Comparison of ENCODE assay signal across 8 cellular contexts in genomic region chr13:99605417-99606321, GRCh38. TPM values are rescaled to one million over a fixed set of nuclear protein-coding genes. Genes with fewer than 3 reads are reported as not detected.
DNase-seq lines count a peak whose midpoint lies in the region; ATAC-seq and TF ChIP-seq lines count a peak whose summit lies in the region.

No MANE protein-coding gene starts in this region.

- H3K9me2 ChIP-seq in OCI-LY1 (ENCODE audit: low read depth, low read length): no peaks in the 10 kb centered on the region

- peak overlapping the region; percentile 69 for H3K4me3 ChIP-seq in OCI-LY1 (ENCODE audit: low read depth, low read length, poor library complexity, severe bottlenecking)
- H3K4me3 ChIP-seq in gastroesophageal sphincter: peak overlapping the region; percentile 60 to 84
- peak overlapping the region; percentile 66 to 76 for H3K4me3 ChIP-seq in neutrophil (ENCODE audit: low read depth in 1 of 2, low read length in 1 of 2)
- H3K4me3 ChIP-seq in urinary bladder (ENCODE audit: low read depth, low read length): peak overlapping the region; percentile 66

- no peaks in the 10 kb centered on the region for H3K9me3 ChIP-seq in OCI-LY1 (ENCODE audit: low read length)
- no peaks in the 10 kb centered on the region for H3K9me3 ChIP-seq in gastroesophageal sphincter
- H3K9me3 ChIP-seq in neutrophil: no peaks in the 10 kb centered on the region

- peak; percentile 69 for ATAC-seq in GM19324 (IDR thresholded peaks at IDR 0.05; ENCODE audit: low FRiP score, unreplicated experiment)
- peak; percentile 57 for ATAC-seq in HG03378 (IDR thresholded peaks at IDR 0.05; ENCODE audit: unreplicated experiment)
- peak; percentile 57 for ATAC-seq in gastroesophageal sphincter

- H3K36me3 ChIP-seq in OCI-LY1 (ENCODE audit: insufficient read depth, low read length) (no peaks in the 10 kb centered on the region), gastroesophageal sphincter (no peaks in the 10 kb centered on the region), neutrophil (no peaks in the 10 kb centered on the region), urinary bladder (ENCODE audit: insufficient read depth) (no peaks in the 10 kb centered on the region)

- H3K4me1 ChIP-seq in OCI-LY1 (ENCODE audit: insufficient read depth, low read length, severe bottlenecking): peaks cover 30% of the 10 kb centered on the region
- peaks cover 0 to 19% (median 0%) of the 10 kb centered on the region in 3 donors for H3K4me1 ChIP-seq in gastroesophageal sphincter
- H3K4me1 ChIP-seq in neutrophil (ENCODE audit: control insufficient read depth in 1 of 2, insufficient read depth in 1 of 2, low read depth in 1 of 2, low read length in 1 of 2): peaks cover 13 to 15% of the 10 kb centered on the region in 2 experiments
- no peaks in the 10 kb centered on the region for H3K4me1 ChIP-seq in urinary bladder (ENCODE audit: insufficient read depth)

- WGBS in gastroesophageal sphincter (ENCODE audit: low coverage in 1 of 2), 2 donors: 27 to 72% methylated on average over 5 to 14 of the region's 18 CpGs
- 29% methylated on average over 18 of the region's 18 CpGs for WGBS in urinary bladder

- H3K27me3 ChIP-seq in OCI-LY1 (ENCODE audit: insufficient read depth, low read length): no peaks in the 10 kb centered on the region
- H3K27me3 ChIP-seq in gastroesophageal sphincter: no peaks in the 10 kb centered on the region
- peaks cover 7% of the 10 kb centered on the region for H3K27me3 ChIP-seq in neutrophil

- H3K79me2 ChIP-seq in OCI-LY1 (ENCODE audit: insufficient read depth, low read length): no peaks in the 10 kb centered on the region

- no peak for TF ChIP-seq EP300 in gastroesophageal sphincter (IDR thresholded peaks at IDR 0.05)

- H3K4me2 ChIP-seq in OCI-LY1 (ENCODE audit: low read length): peak overlapping the region; percentile 82

- no peaks in the 10 kb centered on the region for H3F3A ChIP-seq in OCI-LY1 (ENCODE audit: insufficient read depth, low read length)

- TF ChIP-seq POLR2A in gastroesophageal sphincter (IDR thresholded peaks at IDR 0.05): no peak

- peak; percentile 15 to 23 for DNase-seq in activated T-helper 1 cell treated with anti-CD3 and anti-CD28 coated beads, Interleukin-2, amount 50 U/mL, for 16 hours (ENCODE audit: low read depth in 1 of 2, low spot score in 1 of 2)

- TF ChIP-seq CTCF in C4-2B (conservative IDR thresholded peaks at IDR 0.05): peak; percentile 26
- TF ChIP-seq CTCF in OCI-LY1 (IDR thresholded peaks at IDR 0.05; ENCODE audit: low read length): peak; percentile 48; the same call in 1 of the 2 replicates
- peak in 3 of 4 experiments; percentile 28 to 44 (median 32) for TF ChIP-seq CTCF in gastroesophageal sphincter (IDR thresholded peaks at IDR 0.05)
- TF ChIP-seq CTCF in neutrophil (IDR thresholded peaks at IDR 0.05): no peak

- H3K9ac ChIP-seq in OCI-LY1 (ENCODE audit: low read length): peak overlapping the region; percentile 34; the same call in 1 of the 2 replicates

- no peaks in the 10 kb centered on the region for H4K20me1 ChIP-seq in OCI-LY1 (ENCODE audit: insufficient read depth, low read length)

- H3K27ac ChIP-seq in C4-2B (peak overlapping the region; percentile 84), OCI-LY1 (ENCODE audit: low read depth, low read length, poor library complexity, severe bottlenecking) (no peak overlapping the region), gastroesophageal sphincter (peak overlapping the region in 3 of 4 donors; percentile 87 to 93 (median 87)), neutrophil (peak overlapping the region; percentile 52), urinary bladder (ENCODE audit: low read depth) (no peak overlapping the region)

- H2AFZ ChIP-seq in OCI-LY1 (ENCODE audit: low read length): peak overlapping the region; percentile 80

RNA-seq across cellular contexts. Expression of gene CLYBL, which starts 0.8 kb away (rescaled TPM):
- total RNA-seq in gastroesophageal sphincter: 10 to 100 TPM in 2 of 4 donors, 1 to 10 TPM in 2; 9.6 to 21.3 (median 11.4) TPM
- 4.9 TPM for total RNA-seq in urinary bladder
- 7.6 TPM for polyA plus RNA-seq in urinary bladder

Comparison
In these comparisons a context has a peak if more than half of its experiments do, and no peak if none do; other contexts are left out.
1. H3K27ac ChIP-seq: peak in C4-2B (single experiment), gastroesophageal sphincter (3 of 4) and neutrophil (single experiment); none in OCI-LY1 (single experiment) and urinary bladder (single experiment).
2. Peak in every context shown above with its lines, with median percentiles within 50 percentile points of each other: ATAC-seq and H3K4me3 ChIP-seq.